ENCODE assay signal across 1 cellular context in genomic region chr1:157457279-157457678, GRCh38.
A peak's percentile ranks its signal among the peaks of the same experiment; 100 is the strongest.
TF ChIP-seq lines count a peak whose summit lies in the region.

No MANE protein-coding gene starts in this region.

TF ChIP-seq in K562, 482 proteins besides CTCF, POLR2A, EP300 and RAD21:
- TF ChIP-seq, protein P1, sequence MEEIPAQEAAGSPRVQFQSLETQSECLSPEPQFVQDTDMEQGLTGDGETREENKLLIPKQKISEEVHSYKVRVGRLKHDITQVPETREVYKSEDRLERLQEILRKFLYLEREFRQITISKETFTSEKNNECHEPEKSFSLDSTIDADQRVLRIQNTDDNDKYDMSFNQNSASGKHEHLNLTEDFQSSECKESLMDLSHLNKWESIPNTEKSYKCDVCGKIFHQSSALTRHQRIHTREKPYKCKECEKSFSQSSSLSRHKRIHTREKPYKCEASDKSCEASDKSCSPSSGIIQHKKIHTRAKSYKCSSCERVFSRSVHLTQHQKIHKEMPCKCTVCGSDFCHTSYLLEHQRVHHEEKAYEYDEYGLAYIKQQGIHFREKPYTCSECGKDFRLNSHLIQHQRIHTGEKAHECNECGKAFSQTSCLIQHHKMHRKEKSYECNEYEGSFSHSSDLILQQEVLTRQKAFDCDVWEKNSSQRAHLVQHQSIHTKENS (CRISPR knock-in tag; IDR thresholded peaks at IDR 0.05): no peak
- TF ChIP-seq GTF2A2 (tag; IDR thresholded peaks at IDR 0.05) (no peak), ZNF316 (IDR thresholded peaks at IDR 0.05) (peak; percentile 57), MAFG (tag; conservative IDR thresholded peaks at IDR 0.05) (peak; percentile 36; the same call in 1 of the 2 replicates), ZNF263 (CRISPR knock-in tag; IDR thresholded peaks at IDR 0.05; ENCODE audit: borderline replicate concordance) (no peak), HMG20A (CRISPR knock-in tag; conservative IDR thresholded peaks at IDR 0.05) (no peak), ZNF41 (CRISPR knock-in tag; conservative IDR thresholded peaks at IDR 0.05) (no peak), C11orf30 (IDR thresholded peaks at IDR 0.05; ENCODE audit: low read depth) (peak; percentile 56; the same call in 1 of the 2 replicates)
TF ChIP-seq in K562: peak in this region for 3.
